In the genomic region with DNA sequence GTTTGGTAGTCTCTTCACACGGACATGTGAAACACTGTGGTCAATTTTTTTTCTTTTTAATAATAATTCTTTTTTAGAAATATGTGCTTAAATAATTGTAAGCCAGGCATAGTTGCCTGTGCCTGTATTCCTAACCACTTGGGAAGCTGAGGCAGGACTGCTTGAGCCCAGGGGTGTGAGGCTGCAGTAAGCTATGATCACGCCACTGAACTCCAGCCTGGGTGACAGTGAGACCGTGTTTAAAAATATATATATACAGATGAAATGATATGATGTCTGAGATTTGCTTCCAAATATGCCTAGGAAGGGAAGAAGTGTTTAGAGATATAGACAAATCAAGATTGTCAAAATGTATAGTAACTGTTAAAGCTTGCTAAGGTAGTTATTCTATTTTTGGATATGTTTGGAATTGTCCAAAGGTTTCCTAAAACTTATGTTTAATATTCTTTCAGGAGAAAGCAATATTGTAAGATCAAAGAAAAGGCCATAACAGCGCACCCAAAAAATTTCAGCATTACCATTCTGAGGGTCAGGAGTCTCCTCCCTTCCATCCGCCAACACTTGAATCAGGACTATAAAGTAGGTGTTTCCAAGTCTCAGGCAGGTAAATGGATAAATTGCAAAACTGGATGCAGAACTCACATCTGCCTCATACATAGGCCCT, we compare ENCODE assay signal across 7 cellular contexts. TPM values are rescaled to one million over a fixed set of nuclear protein-coding genes. Genes with fewer than 3 reads are reported as not detected.
DNase-seq lines count a peak whose midpoint lies in the region; ATAC-seq, FAIRE-seq and TF ChIP-seq lines count a peak whose summit lies in the region.

No MANE protein-coding gene starts in this region.

- CTCF ChIA-PET in T-cell (lab: Charles Lee): interaction anchor here (0.6 to 1.5 kb wide), 8 partner anchors 9 to 164 kb away, joined by 3 to 8 read pairs (median 4); no protein-coding TSS in a partner anchor

- no peaks in the 10 kb centered on the region for H3K27me3 Mint-ChIP-seq in T-cell

- no peak for FAIRE-seq in small intestine (lab: Jason Lieb, UNC)

- TF ChIP-seq POLR2A in heart left ventricle (IDR thresholded peaks at IDR 0.05): no peak

- H3K27ac ChIP-seq in heart left ventricle: peak overlapping the region; percentile 82 to 99 (median 92)
- peak overlapping the region; percentile 97 to 99 for H3K27ac ChIP-seq in small intestine (ENCODE audit: low read depth in 1 of 2, low read length in 1 of 2)

- TF ChIP-seq CTCF in heart left ventricle (IDR thresholded peaks at IDR 0.05): no peak

- 33 to 45% (median 37%) methylated on average over 5 of the region's 5 CpGs for WGBS in heart left ventricle, 4 donors
- WGBS in small intestine, 3 donors: 11 to 26% (median 12%) methylated on average over 5 of the region's 5 CpGs

- no peaks in the 10 kb centered on the region for H3K9me3 Mint-ChIP-seq in T-cell

- peak; percentile 10 for ATAC-seq in GM19043 (IDR thresholded peaks at IDR 0.05; ENCODE audit: low read depth, unreplicated experiment)
- ATAC-seq in HG02870 (IDR thresholded peaks at IDR 0.05; ENCODE audit: unreplicated experiment): peak; percentile 7
- peak in 3 of 4 experiments; percentile 4 to 14 (median 7) for ATAC-seq in T-cell (replicated peaks in 1 of 4)
- ATAC-seq in heart left ventricle: peak in 2 of 4 donors; percentile 11 to 21

- H3K36me3 ChIP-seq in heart left ventricle (peaks cover 0 to 9% (median 0%) of the 10 kb centered on the region in 9 donors), small intestine (ENCODE audit: control insufficient read depth in 2 of 2, insufficient read depth in 2 of 2, low read length in 2 of 2) (no peaks in the 10 kb centered on the region)

- POLR2A ChIA-PET in T-cell (lab: Charles Lee): interaction anchor here (0.6 to 1.9 kb wide), 13 partner anchors 12 to 262 kb away, joined by 3 to 27 read pairs (median 3); partner anchors contain the start of genes EIF2A (in 1 of the 2), ERICH6 (in 1 of the 2), SERP1 (in 1 of the 2) and SIAH2 (in 1 of the 2)

- H3K4me3 ChIP-seq in heart left ventricle: peak overlapping the region; percentile 60 to 96 (median 79)
- H3K4me3 ChIP-seq in small intestine (ENCODE audit: low read depth in 1 of 2, low read length in 2 of 2): peak overlapping the region; percentile 72 to 91

- DNase-seq in T-cell (no peak), heart left ventricle (no peak), small intestine (peak; percentile 9), posterior cingulate gyrus (no peak), iPS-NIHi7 (ENCODE audit: extremely low spot score) (no peak)

- H3K9me3 ChIP-seq in heart left ventricle: no peaks in the 10 kb centered on the region
- no peaks in the 10 kb centered on the region for H3K9me3 ChIP-seq in small intestine (ENCODE audit: control insufficient read depth, low read depth)

- H3K4me1 Mint-ChIP-seq in T-cell: peaks cover 56 to 68% (median 64%) of the 10 kb centered on the region in 3 donors

- peak overlapping the region; percentile 98 to 99 for H3K27ac Mint-ChIP-seq in T-cell

- H3K4me1 ChIP-seq in heart left ventricle (peaks cover 0 to 59% (median 33%) of the 10 kb centered on the region in 12 donors), small intestine (ENCODE audit: control insufficient read depth in 2 of 2, insufficient read depth in 1 of 2, low read depth in 1 of 2, low read length in 1 of 2) (peaks cover 4% of the 10 kb centered on the region in 2 donors)

- peak overlapping the region; percentile 98 to 99 (median 99) for H3K4me3 Mint-ChIP-seq in T-cell

- intact Hi-C loops in heart left ventricle (cut with DNase I) (loop anchor here in 9 of 10 donors (2.0 to 10.0 kb wide), 8 partner anchors 55 to 162 kb away; partner anchors contain the start of genes ERICH6 (in 7 of the 9), EIF2A (in 5 of the 9), SERP1 (in 5 of the 9) and SIAH2 (in 3 of the 9)), posterior cingulate gyrus (cut with DNase I) (loop anchor here (1.0 to 5.0 kb wide), 3 partner anchors 56 to 160 kb away; partner anchors contain the start of genes EIF2A, ERICH6, SERP1 and SIAH2)

- peaks cover 18% of the 10 kb centered on the region for H3K36me3 Mint-ChIP-seq in T-cell

- H3K27me3 ChIP-seq in heart left ventricle (no peaks in the 10 kb centered on the region), small intestine (ENCODE audit: control insufficient read depth in 2 of 2, insufficient read depth in 2 of 2, low read length in 2 of 2) (no peaks in the 10 kb centered on the region)

RNA-seq across cellular contexts. Expression of gene SELENOT, which starts 0.6 kb away (rescaled TPM):
- total RNA-seq in T-cell (10 to 100 TPM; 64.1 to 85.9 (median 70.3) TPM), heart left ventricle (100 to 1,000 TPM in 2 of 9 donors, 10 to 100 TPM in 7; 62.7 to 103 (median 80.1) TPM)
- polyA plus RNA-seq in heart left ventricle (100 to 1,000 TPM in 1 of 2 donors, 10 to 100 TPM in 1; 19.4 to 120 TPM), small intestine (10 to 100 TPM; 41.6 to 86.3 (median 68.6) TPM)

RNA-seq across cellular contexts. Expression of gene EIF2A, which starts 56.0 kb away (rescaled TPM):
- total RNA-seq in T-cell (100 to 1,000 TPM in 3 of 5 donors, 10 to 100 TPM in 2; 81.5 to 126 (median 100) TPM), heart left ventricle (100 to 1,000 TPM in 1 of 9 donors, 10 to 100 TPM in 8; 60.5 to 112 (median 75.5) TPM)
- polyA plus RNA-seq in heart left ventricle (10 to 100 TPM; 44.3 to 64.3 TPM), small intestine (10 to 100 TPM; 65.1 to 96.2 (median 76.0) TPM)

RNA-seq across cellular contexts. Expression of gene SERP1, which starts 56.3 kb away (rescaled TPM):
- total RNA-seq in T-cell: 100 to 1,000 TPM; 109 to 134 (median 123) TPM
- 10 to 100 TPM; 19.5 to 86.9 (median 26.3) TPM for total RNA-seq in heart left ventricle
- polyA plus RNA-seq in heart left ventricle: 10 to 100 TPM; 14.8 to 50.7 TPM
- polyA plus RNA-seq in small intestine: 100 to 1,000 TPM in 1 of 3 donors, 10 to 100 TPM in 2; 77.6 to 153 (median 92.6) TPM
